ENCODE assay signal across 20 cellular contexts in the genomic region with DNA sequence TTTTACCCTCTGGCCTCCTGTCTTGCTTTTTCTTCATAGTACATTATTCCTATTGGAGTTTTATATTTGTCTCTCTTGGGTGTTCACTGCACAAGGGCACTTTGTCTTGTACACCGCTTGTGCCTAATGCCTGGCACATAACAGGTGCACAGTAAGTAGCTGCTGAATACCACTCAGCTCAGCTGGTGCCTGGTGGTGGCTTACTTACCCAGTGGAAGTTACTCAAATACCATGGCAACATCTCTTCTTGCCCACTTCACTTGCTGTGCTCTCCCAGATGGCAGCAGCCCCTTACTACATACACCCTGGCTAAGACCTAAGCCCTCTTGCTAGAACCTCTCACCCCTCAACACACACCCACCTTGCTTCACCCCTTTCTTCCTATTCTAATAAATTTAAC. TPM values are rescaled to one million over a fixed set of nuclear protein-coding genes. Genes with fewer than 3 reads are reported as not detected.
DNase-seq lines count a peak whose midpoint lies in the region; ATAC-seq and TF ChIP-seq lines count a peak whose summit lies in the region.
"Had no signal": no experiment of that assay in that cellular context is flagged by ENCODE, and none has a peak within 500 bp of the region (broad histone marks: within the 10 kb centered on the region; RNA-seq: fewer than 3 reads in every experiment).

No MANE protein-coding gene starts in this region.

- no peaks in the 10 kb centered on the region; the same call in 1 of the 2 replicates for H3K36me3 ChIP-seq in Caco-2 (ENCODE audit: control insufficient read depth, insufficient read depth, low read length)
- H3K36me3 ChIP-seq in aorta (ENCODE audit: control insufficient read depth in 1 of 2, insufficient read depth in 2 of 2, low read length in 1 of 2): no peaks in the 10 kb centered on the region
- H3K36me3 ChIP-seq: BE2C had no signal

- H3K4me1 ChIP-seq in Caco-2: peaks cover 8% of the 10 kb centered on the region; the same call in 1 of the 2 replicates
- no peaks in the 10 kb centered on the region for H3K4me1 ChIP-seq in aorta (ENCODE audit: control insufficient read depth in 1 of 2, insufficient read depth in 2 of 2, low read length in 2 of 2)
- H3K4me1 ChIP-seq: BE2C had no signal

- H3K4me1 Mint-ChIP-seq in Caco-2 (ENCODE audit: low read depth, unreplicated experiment): no peaks in the 10 kb centered on the region
- H3K4me1 Mint-ChIP-seq in T-helper 17 cell: peaks cover 13% of the 10 kb centered on the region
- no peaks in the 10 kb centered on the region for H3K4me1 Mint-ChIP-seq in neural crest cell

- H3K4me3 ChIP-seq in Caco-2 (ENCODE audit: low read depth, low read length) (no peak overlapping the region), aorta (ENCODE audit: low read length in 2 of 2) (no peak overlapping the region)
- no peak overlapping the region for H3K4me3 ChIP-seq in Jurkat, Clone E6-1 (ENCODE audit: low read length)

- 75 to 82% methylated on average over 1 of the region's 1 CpG for WGBS in aorta, 2 donors

- H3K27me3 Mint-ChIP-seq in Caco-2 (ENCODE audit: insufficient read depth, unreplicated experiment) (no peaks in the 10 kb centered on the region), T-helper 17 cell (no peaks in the 10 kb centered on the region), neural crest cell (ENCODE audit: low read depth) (no peaks in the 10 kb centered on the region)

- H3K36me3 Mint-ChIP-seq in Caco-2 (ENCODE audit: insufficient read depth, unreplicated experiment): peaks cover 43% of the 10 kb centered on the region
- H3K36me3 Mint-ChIP-seq in T-helper 17 cell (ENCODE audit: low read depth): no peaks in the 10 kb centered on the region
- H3K36me3 Mint-ChIP-seq in neural crest cell (ENCODE audit: low read depth): no peaks in the 10 kb centered on the region

- POLR2A ChIA-PET in Caco-2 (lab: Charles Lee): no interaction called here

- no peak overlapping the region for H3K27ac ChIP-seq in aorta (ENCODE audit: low read depth in 1 of 2, low read length in 2 of 2)

- DNase-seq in Caco-2 (no peak), T-helper 17 cell (no peak), neural crest cell (ENCODE audit: low read depth, low spot score) (no peak), inferior parietal cortex (ENCODE audit: extremely low spot score) (no peak), aorta (no peak)
- peak; percentile 33 for DNase-seq in Jurkat, Clone E6-1 (ENCODE audit: low read depth, low spot score)
- DNase-seq: BE2C, DMS 273 treated with DMSO at 0.1 percent for 48 hours, GOT3, HCEC 1CT, Kasumi-1, MM.1S, NCI-H1092 treated with DMSO at 0.1 percent for 48 hours, NCI-H146, NCI-H2029, NCI-H2171 treated with DMSO at 0.1 percent for 48 hours, NCI-H526 treated with DMSO at 0.1 percent for 48 hours, PC-3, Right ventricle myocardium superior had no signal

- no peaks in the 10 kb centered on the region for H3K9me3 ChIP-seq in Caco-2
- H3K9me3 ChIP-seq in T-helper 17 cell (ENCODE audit: control insufficient read depth, low read length, poor library complexity, severe bottlenecking): no peaks in the 10 kb centered on the region
- H3K9me3 ChIP-seq in aorta (ENCODE audit: control insufficient read depth, low read length): no peaks in the 10 kb centered on the region
- H3K9me3 ChIP-seq: BE2C had no signal

- CTCF ChIA-PET in Caco-2 (lab: Charles Lee): no interaction called here

- H3K27me3 ChIP-seq in Caco-2 (replicated peaks; ENCODE audit: control insufficient read depth, insufficient read depth, low read length) (no peaks in the 10 kb centered on the region), aorta (ENCODE audit: control insufficient read depth in 1 of 2, insufficient read depth in 2 of 2, low read length in 1 of 2) (no peaks in the 10 kb centered on the region)
- H3K27me3 ChIP-seq: BE2C had no signal

- H3K9me3 Mint-ChIP-seq in Caco-2 (ENCODE audit: unreplicated experiment): no peaks in the 10 kb centered on the region
- no peaks in the 10 kb centered on the region for H3K9me3 Mint-ChIP-seq in neural crest cell

- TF ChIP-seq CTCF in Caco-2 (IDR thresholded peaks at IDR 0.05; ENCODE audit: insufficient read depth in 1 of 2, low read depth in 1 of 2, low read length in 1 of 2, severe bottlenecking in 1 of 2, unreplicated experiment in 1 of 2): no peak
- TF ChIP-seq CTCF in neural crest cell (conservative IDR thresholded peaks at IDR 0.05): no peak

- H3K27ac Mint-ChIP-seq in Caco-2 (ENCODE audit: unreplicated experiment) (peak overlapping the region; percentile 42), T-helper 17 cell (peak overlapping the region; percentile 85), neural crest cell (ENCODE audit: unreplicated experiment) (peak overlapping the region; percentile 48)

- H3K4me3 Mint-ChIP-seq in Caco-2 (ENCODE audit: unreplicated experiment) (no peak overlapping the region), T-helper 17 cell (peak overlapping the region; percentile 72), neural crest cell (peak overlapping the region; percentile 20)

- intact Hi-C loops in Caco-2 (cut with micrococcal nuclease; ENCODE audit: unreplicated experiment) (no loop called here), aorta (cut with DNase I) (loop anchor here in 1 of 2 donors (10.0 kb wide), 1 partner anchor 397 kb away; no protein-coding TSS in a partner anchor)

- peak; percentile 15 for ATAC-seq in T-helper 17 cell
- no peak for ATAC-seq in aorta (ENCODE audit: low FRiP score)
- ATAC-seq in HG03457 (IDR thresholded peaks at IDR 0.05; ENCODE audit: unreplicated experiment): no peak
- ATAC-seq: PC-3 had no signal

- BruUV-seq in Caco-2 (replicated peaks; lab: Mats Ljungman, UMichigan): no TSS peak

RNA-seq across cellular contexts. Expression of a gene that starts 11.3 kb away (rescaled TPM):
- total RNA-seq in Caco-2 (2022) (351 and 365 TPM in 2 replicates), T-helper 17 cell (100 to 1,000 TPM; 284 to 339 TPM), neural crest cell (329 and 340 TPM in 2 replicates), aorta (100 to 1,000 TPM; 304 to 330 TPM)
- 733 TPM for polyA plus RNA-seq in Jurkat, Clone E6-1 (2012; ENCODE audit: insufficient read depth, insufficient read length)
- polyA plus RNA-seq in aorta: 1,000 to 10,000 TPM in 1 of 2 donors, 100 to 1,000 TPM in 1; 695 to 1,152 TPM

RNA-seq across cellular contexts. Expression of a gene that starts 37.8 kb away (rescaled TPM):
- total RNA-seq in Caco-2 (2022): 202 and 224 TPM in 2 replicates
- polyA plus RNA-seq in Jurkat, Clone E6-1 (2012; ENCODE audit: insufficient read depth, insufficient read length): 263 TPM
- 100 to 1,000 TPM; 233 to 239 TPM for total RNA-seq in T-helper 17 cell
- total RNA-seq in neural crest cell: 197 and 212 TPM in 2 replicates
- total RNA-seq in aorta: 10 to 100 TPM; 72.4 to 96.6 TPM
- polyA plus RNA-seq in aorta: 10 to 100 TPM; 32.5 to 66.2 TPM
